Comparison of ENCODE assay signal across 1 cellular context in the genomic region with DNA sequence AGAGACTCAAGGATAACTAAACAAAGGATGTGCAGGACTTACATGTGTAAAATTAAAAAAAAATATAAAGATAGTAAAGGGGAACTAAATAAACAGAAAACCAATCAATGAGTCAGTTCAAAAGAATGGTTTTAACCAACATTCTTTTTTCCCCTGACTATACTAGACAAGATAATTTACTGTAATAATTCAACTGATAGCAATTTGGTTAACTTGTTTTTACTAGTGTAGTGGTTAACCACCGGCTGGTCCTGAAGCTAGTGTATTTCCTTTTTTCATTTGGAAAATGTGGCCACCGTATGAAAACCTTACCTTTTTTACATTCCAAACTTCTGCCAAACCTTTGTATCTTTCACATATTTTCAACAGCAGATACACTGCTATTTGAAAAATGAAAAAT.
TF ChIP-seq lines count a peak whose summit lies in the region.

No MANE protein-coding gene starts in this region.

TF ChIP-seq in GM12878, 131 proteins besides CTCF, POLR2A, EP300 and RAD21 (continued from another document):
- TF ChIP-seq, protein P1, sequence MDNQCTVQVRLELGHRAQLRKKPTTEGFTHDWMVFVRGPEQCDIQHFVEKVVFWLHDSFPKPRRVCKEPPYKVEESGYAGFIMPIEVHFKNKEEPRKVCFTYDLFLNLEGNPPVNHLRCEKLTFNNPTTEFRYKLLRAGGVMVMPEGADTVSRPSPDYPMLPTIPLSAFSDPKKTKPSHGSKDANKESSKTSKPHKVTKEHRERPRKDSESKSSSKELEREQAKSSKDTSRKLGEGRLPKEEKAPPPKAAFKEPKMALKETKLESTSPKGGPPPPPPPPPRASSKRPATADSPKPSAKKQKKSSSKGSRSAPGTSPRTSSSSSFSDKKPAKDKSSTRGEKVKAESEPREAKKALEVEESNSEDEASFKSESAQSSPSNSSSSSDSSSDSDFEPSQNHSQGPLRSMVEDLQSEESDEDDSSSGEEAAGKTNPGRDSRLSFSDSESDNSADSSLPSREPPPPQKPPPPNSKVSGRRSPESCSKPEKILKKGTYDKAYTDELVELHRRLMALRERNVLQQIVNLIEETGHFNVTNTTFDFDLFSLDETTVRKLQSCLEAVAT (IDR thresholded peaks at IDR 0.05): no peak
- no peak for TF ChIP-seq SUPT20H (IDR thresholded peaks at IDR 0.05; ENCODE audit: borderline replicate concordance, control insufficient read depth, low read depth, low read length)
- TF ChIP-seq, protein P2, sequence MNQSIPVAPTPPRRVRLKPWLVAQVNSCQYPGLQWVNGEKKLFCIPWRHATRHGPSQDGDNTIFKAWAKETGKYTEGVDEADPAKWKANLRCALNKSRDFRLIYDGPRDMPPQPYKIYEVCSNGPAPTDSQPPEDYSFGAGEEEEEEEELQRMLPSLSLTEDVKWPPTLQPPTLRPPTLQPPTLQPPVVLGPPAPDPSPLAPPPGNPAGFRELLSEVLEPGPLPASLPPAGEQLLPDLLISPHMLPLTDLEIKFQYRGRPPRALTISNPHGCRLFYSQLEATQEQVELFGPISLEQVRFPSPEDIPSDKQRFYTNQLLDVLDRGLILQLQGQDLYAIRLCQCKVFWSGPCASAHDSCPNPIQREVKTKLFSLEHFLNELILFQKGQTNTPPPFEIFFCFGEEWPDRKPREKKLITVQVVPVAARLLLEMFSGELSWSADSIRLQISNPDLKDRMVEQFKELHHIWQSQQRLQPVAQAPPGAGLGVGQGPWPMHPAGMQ (IDR thresholded peaks at IDR 0.05; ENCODE audit: borderline replicate concordance): no peak
- TF ChIP-seq NBN (IDR thresholded peaks at IDR 0.05): no peak
